8 cellular contexts compared by ENCODE assay signal in the genomic region with DNA sequence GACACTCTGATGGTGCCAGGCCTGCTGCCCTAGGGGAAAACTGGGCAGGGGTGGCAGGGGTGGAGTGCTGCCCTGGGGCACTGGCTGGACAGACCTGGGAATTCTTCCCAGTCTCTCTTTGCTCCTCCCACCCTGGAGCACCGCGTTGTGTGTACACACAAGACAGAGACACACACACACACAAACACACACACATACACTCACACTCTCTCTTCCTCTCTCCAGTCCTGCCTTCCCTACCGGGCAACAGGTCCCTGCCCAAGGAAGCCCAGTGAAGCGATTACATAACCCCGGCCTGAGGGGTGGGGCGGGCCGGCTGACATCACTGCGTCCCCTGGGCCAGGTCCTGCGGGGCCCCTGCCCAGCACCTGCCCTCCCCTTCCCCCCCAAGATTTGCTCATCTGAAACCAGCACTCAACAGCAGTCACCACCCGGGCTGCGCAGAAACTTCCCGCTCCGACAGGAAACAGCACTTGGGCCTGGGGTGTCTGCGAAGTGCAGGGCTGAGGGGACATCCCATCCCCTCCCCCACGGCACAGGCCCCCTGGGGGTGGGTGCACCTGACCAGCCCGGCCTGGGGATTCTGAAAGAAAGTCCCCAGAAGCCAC. TPM values are rescaled to one million over a fixed set of nuclear protein-coding genes. Genes with fewer than 3 reads are reported as not detected.
DNase-seq lines count a peak whose midpoint lies in the region; ATAC-seq, FAIRE-seq and TF ChIP-seq lines count a peak whose summit lies in the region.

No MANE protein-coding gene starts in this region.

- no peaks in the 10 kb centered on the region for H3K27me3 ChIP-seq in PC-9 (ENCODE audit: insufficient read depth, low read depth)

- ATAC-seq in HG03097 (IDR thresholded peaks at IDR 0.05; ENCODE audit: low FRiP score, unreplicated experiment): peak; percentile 8
- no peak for ATAC-seq in HG03520 (IDR thresholded peaks at IDR 0.05; ENCODE audit: unreplicated experiment)

- TF ChIP-seq CTCF in PC-9 (conservative IDR thresholded peaks at IDR 0.05): no peak
- no peak for TF ChIP-seq CTCF in nephron progenitor cell (IDR thresholded peaks at IDR 0.05)

- H3K36me3 Mint-ChIP-seq in nephron progenitor cell (ENCODE audit: low read depth): no peaks in the 10 kb centered on the region

- H3K4me3 ChIP-seq in PC-9: peak overlapping the region; percentile 87

- peak overlapping the region; percentile 79 for H3K4me2 ChIP-seq in PC-9

- FAIRE-seq in frontal cortex (lab: Jason Lieb, UNC): no peak

- H3K27me3 Mint-ChIP-seq in nephron progenitor cell (ENCODE audit: low read depth, poor library complexity): no peaks in the 10 kb centered on the region

- no peaks in the 10 kb centered on the region for H3K9me3 ChIP-seq in PC-9 (ENCODE audit: insufficient read depth, low read depth)

- peak overlapping the region; percentile 55 for H3K27ac ChIP-seq in PC-9

- H3K4me3 Mint-ChIP-seq in nephron progenitor cell: peak overlapping the region; percentile 87

- H3K79me2 ChIP-seq in PC-9 (ENCODE audit: low read depth): peaks cover 46% of the 10 kb centered on the region

- BruUV-seq in PC-9 (replicated peaks; lab: Mats Ljungman, UMichigan): TSS peak; percentile 51

- no peaks in the 10 kb centered on the region for H3K36me3 ChIP-seq in PC-9 (ENCODE audit: low read depth)

- intact Hi-C loops in PC-9 (cut with micrococcal nuclease; ENCODE audit: unreplicated experiment): loop anchor here (2.0 kb wide), 1 partner anchor 21 kb away; no protein-coding TSS in a partner anchor

- H2AFZ ChIP-seq in PC-9: no peak overlapping the region

- CTCF ChIA-PET in PC-9 (lab: Charles Lee): no interaction called here

- peaks cover 24% of the 10 kb centered on the region for H3K4me1 Mint-ChIP-seq in nephron progenitor cell

- POLR2A ChIA-PET in PC-9 (lab: Charles Lee; ENCODE audit: unreplicated experiment): interaction anchor here (0.9 kb wide), 1 partner anchor 483 kb away, joined by 14 read pairs; no protein-coding TSS in a partner anchor

- H3K27ac Mint-ChIP-seq in nephron progenitor cell: peak overlapping the region; percentile 29

- H3K9me3 Mint-ChIP-seq in nephron progenitor cell: no peaks in the 10 kb centered on the region

- peaks cover 44% of the 10 kb centered on the region for H4K20me1 ChIP-seq in PC-9 (ENCODE audit: insufficient read depth)

- peak; percentile 63 for DNase-seq in GF-D8 (lab: John Stamatoyannopoulos, UW)
- peak; percentile 73 to 80 for DNase-seq in PC-9
- DNase-seq in activated naive CD4-positive, alpha-beta T cell treated with Interleukin-2 at 50 U/mL for 16 hours: peak; percentile 65
- peak; percentile 79 to 82 for DNase-seq in frontal cortex (ENCODE audit: low spot score in 2 of 2)
- DNase-seq in nephron progenitor cell: peak; percentile 53
- DNase-seq in ureter (ENCODE audit: low spot score): peak; percentile 88

- H3K4me1 ChIP-seq in PC-9 (replicated peaks; ENCODE audit: insufficient read depth): peaks cover 13% of the 10 kb centered on the region; the same call in 1 of the 2 replicates

- no peaks in the 10 kb centered on the region for H3F3A ChIP-seq in PC-9 (ENCODE audit: insufficient read depth, low read depth)

- H3K9me2 ChIP-seq in PC-9 (ENCODE audit: insufficient read depth): no peaks in the 10 kb centered on the region

RNA-seq across cellular contexts. Expression of a gene that starts 1.2 kb away (rescaled TPM):
- 132 and 166 TPM in 2 replicates for total RNA-seq in PC-9 (2021)
- 18.3 TPM for total RNA-seq in frontal cortex
- total RNA-seq in ureter: 151 TPM

RNA-seq across cellular contexts. Expression of a gene that starts 34.3 kb away (rescaled TPM):
- total RNA-seq in PC-9 (2021): 79.2 and 81.0 TPM in 2 replicates
- 41.2 TPM for total RNA-seq in frontal cortex
- 102 TPM for total RNA-seq in ureter

RNA-seq across cellular contexts. Expression of a gene that starts 46.3 kb away (rescaled TPM):
- total RNA-seq in PC-9 (2021) (22.8 and 28.9 TPM in 2 replicates), frontal cortex (9.4 TPM), ureter (51.0 TPM)

RNA-seq across cellular contexts. Expression of a gene that starts 46.9 kb away (rescaled TPM):
- 1.5 and 2.4 TPM in 2 replicates for total RNA-seq in PC-9 (2021)
- 2.9 TPM for total RNA-seq in frontal cortex
- total RNA-seq in ureter: 5.9 TPM
